Comparison of ENCODE assay signal across 37 cellular contexts in genomic region chr15:90067953-90068613, GRCh38.
"Had no signal": no experiment of that assay in that cellular context is flagged by ENCODE, and none has a peak within 500 bp of the region (broad histone marks: within the 10 kb centered on the region; RNA-seq: fewer than 3 reads in every experiment).

No MANE protein-coding gene starts in this region.

- H3K9me3 ChIP-seq: MG63 had no signal

- H3K27me3 ChIP-seq: brain microvascular endothelial cell, cardiac muscle cell, MG63 had no signal

- DNase-seq: activated B cell treated with CpG ODN at 0.5 μM for 24 hours; activated CD4-positive, alpha-beta memory T cell treated with anti-CD3 and anti-CD28 coated beads for 36 hours; activated CD4-positive, alpha-beta T cell treated with anti-CD3 and anti-CD28 coated beads for 4 hours; activated CD4-positive, alpha-beta T cell treated with anti-CD3 and anti-CD28 coated beads, Interleukin-2, amount 50 U/mL, for 1 hour; activated CD4-positive, CD25-positive, alpha-beta regulatory T cell treated with anti-CD3 and anti-CD28 coated beads, Interleukin-2, amount 50 U/mL, for 72 hours; activated CD8-positive, alpha-beta memory T cell treated with anti-CD3 and anti-CD28 coated beads, Interleukin-2, amount 50 U/mL, for 4 hours; activated gamma-delta T cell treated with Interleukin-2 at 50 U/mL for 16 hours; activated naive CD4-positive, alpha-beta T cell treated with anti-CD3 and anti-CD28 coated beads for 36 hours; activated naive CD8-positive, alpha-beta T cell treated with anti-CD3 and anti-CD28 coated beads, Interleukin-2, amount 50 U/mL, for 24 hours; activated T-cell treated with anti-CD3 and anti-CD28 coated beads for 4 hours; activated T-cell treated with anti-CD3 and anti-CD28 coated beads, Interleukin-2, amount 50 U/mL, for 4 hours; anterior cingulate cortex; brain microvascular endothelial cell; Kasumi-1; KG1; MG63; NCI-H1048; NCI-H1105 treated with DMSO at 0.1 percent for 48 hours; NCI-H1436; NCI-H1694; NCI-H1930; NCI-H2081 treated with DMSO at 0.1 percent for 48 hours; NCI-H226; NCI-H446 treated with DMSO at 0.1 percent for 48 hours; NCI-H524; NCI-H69; NCI-H82; RPMI8226; SIG-M5; T-cell; T-helper 17 cell; T-helper 9 cell had no signal

- H3K4me3 ChIP-seq: cardiac muscle cell, MG63 had no signal

- H3K36me3 ChIP-seq: cardiac muscle cell had no signal

- ATAC-seq: activated naive CD8-positive, alpha-beta T cell treated with anti-CD3 and anti-CD28 coated beads, Interleukin-2, amount 50 U/mL, for 24 hours; activated T-cell treated with anti-CD3 and anti-CD28 coated beads, Interleukin-2, amount 50 U/mL, for 4 hours; Panc1; Right ventricle myocardium inferior; SK-N-SH treated with all-trans-retinoic acid at 6 μM for 48 hours; T-cell; T-helper 17 cell had no signal

- H3K27ac ChIP-seq: brain microvascular endothelial cell, cardiac muscle cell, VCaP had no signal
